In genomic region chr21:41985662-41986416, GRCh38 we compare ENCODE assay signal across 25 cellular contexts. TPM values are rescaled to one million over a fixed set of nuclear protein-coding genes. Genes with fewer than 3 reads are reported as not detected.
A peak's percentile ranks its signal among the peaks of the same experiment; 100 is the strongest.
DNase-seq lines count a peak whose midpoint lies in the region; ATAC-seq, FAIRE-seq and TF ChIP-seq lines count a peak whose summit lies in the region.
"Had no signal": no experiment of that assay in that cellular context is flagged by ENCODE, and none has a peak within 500 bp of the region (broad histone marks: within the 10 kb centered on the region; RNA-seq: fewer than 3 reads in every experiment).

No MANE protein-coding gene starts in this region.

- no peaks in the 10 kb centered on the region for H3K79me2 ChIP-seq in HepG2 (ENCODE audit: insufficient read depth, low read length)

- H3K36me3 ChIP-seq in right lobe of liver = peaks cover 0 to 2% (median 0%) of the 10 kb centered on the region in 4 donors
- peaks cover 0 to 4% of the 10 kb centered on the region in 2 experiments; a peak in 2 of 5 replicates for H3K36me3 ChIP-seq in HepG2 (replicated peaks in 1 of 2; ENCODE audit: control insufficient read depth in 1 of 2, insufficient read depth in 2 of 2, low read length in 2 of 2)
- H3K36me3 ChIP-seq in SJCRH30 = peaks cover 10% of the 10 kb centered on the region
- peaks cover 0 to 9% (median 5%) of the 10 kb centered on the region in 4 donors for H3K36me3 ChIP-seq in esophagus muscularis mucosa
- no peaks in the 10 kb centered on the region for H3K36me3 ChIP-seq in prostate gland

- TF ChIP-seq RAD21 in HepG2 (CRISPR knock-in tag; IDR thresholded peaks at IDR 0.05) = no peak

- ATAC-seq in right lobe of liver (peak in 3 of 4 donors; percentile 34 to 52 (median 48)), HepG2 (no peak), HG03565 (IDR thresholded peaks at IDR 0.05; ENCODE audit: unreplicated experiment) (no peak), GM18907 (IDR thresholded peaks at IDR 0.05; ENCODE audit: unreplicated experiment) (no peak), GM21367 (IDR thresholded peaks at IDR 0.05; ENCODE audit: unreplicated experiment) (no peak)
- ATAC-seq: A549, GM23338 had no signal

- WGBS in right lobe of liver (ENCODE audit: insufficient coverage, low coverage, low lambda C conversion rate, missing lambda C conversion rate) = 50% methylated on average over 5 of the region's 6 CpGs
- 91% methylated on average over 5 of the region's 6 CpGs for WGBS in HepG2 (ENCODE audit: low lambda C conversion rate)
- 86% methylated on average over 5 of the region's 6 CpGs for WGBS in esophagus muscularis mucosa
- WGBS in prostate gland = 24% methylated on average over 6 of the region's 6 CpGs

- intact Hi-C loops in right lobe of liver (cut with DNase I) (no loop called here), HepG2 (cut with micrococcal nuclease; ENCODE audit: unreplicated experiment) (no loop called here), esophagus muscularis mucosa (cut with DNase I) (no loop called here), prostate gland (cut with DNase I) (no loop called here)

- H3K27me3 ChIP-seq in right lobe of liver (no peaks in the 10 kb centered on the region), HepG2 (ENCODE audit: control insufficient read depth in 1 of 2, insufficient read depth in 2 of 2, low read length in 2 of 2) (no peaks in the 10 kb centered on the region; a peak in 1 of 5 replicates), SJCRH30 (no peaks in the 10 kb centered on the region), esophagus muscularis mucosa (no peaks in the 10 kb centered on the region), prostate gland (replicated peaks; ENCODE audit: insufficient read depth) (no peaks in the 10 kb centered on the region)
- H3K27me3 ChIP-seq: BE2C; BLaER1 treated with 17β-estradiol and CSF1 and Interleukin-3, amounts not matched to agents 10 nM and 100 nM had no signal

- no peaks in the 10 kb centered on the region for H4K20me1 ChIP-seq in HepG2 (ENCODE audit: insufficient read depth, low read length)
- H4K20me1 ChIP-seq: BLaER1 treated with 17β-estradiol and CSF1 and Interleukin-3, amounts not matched to agents 10 nM and 100 nM had no signal

- H3K4me1 ChIP-seq in right lobe of liver (peaks cover 0 to 9% (median 0%) of the 10 kb centered on the region in 4 donors), HepG2 (ENCODE audit: insufficient read depth, low read length) (no peaks in the 10 kb centered on the region), SJCRH30 (peaks cover 21% of the 10 kb centered on the region), esophagus muscularis mucosa (no peaks in the 10 kb centered on the region), prostate gland (replicated peaks) (peaks cover 6% of the 10 kb centered on the region)
- H3K4me1 ChIP-seq: A549; BE2C; BLaER1 treated with 17β-estradiol and CSF1 and Interleukin-3, amounts not matched to agents 10 nM and 100 nM; HAP-1 had no signal

- TF ChIP-seq CTCF in right lobe of liver (IDR thresholded peaks at IDR 0.05) = no peak
- TF ChIP-seq CTCF in HepG2 (CRISPR knock-in tag; IDR thresholded peaks at IDR 0.05) = no peak
- no peak for TF ChIP-seq CTCF in esophagus muscularis mucosa (IDR thresholded peaks at IDR 0.05)
- no peak for TF ChIP-seq CTCF in prostate gland (IDR thresholded peaks at IDR 0.05)

- no peak overlapping the region for H3K4me2 ChIP-seq in HepG2 (ENCODE audit: low read depth, low read length)
- H3K4me2 ChIP-seq: A549; BLaER1 treated with 17β-estradiol and CSF1 and Interleukin-3, amounts not matched to agents 10 nM and 100 nM; GM23338 had no signal

- no peaks in the 10 kb centered on the region for H3K9me3 ChIP-seq in right lobe of liver
- H3K9me3 ChIP-seq in HepG2 (ENCODE audit: low read length) = no peaks in the 10 kb centered on the region; the same call in 1 of the 2 replicates
- H3K9me3 ChIP-seq in SJCRH30 (replicated peaks) = no peaks in the 10 kb centered on the region
- no peaks in the 10 kb centered on the region for H3K9me3 ChIP-seq in esophagus muscularis mucosa
- H3K9me3 ChIP-seq in prostate gland = no peaks in the 10 kb centered on the region
- H3K9me3 ChIP-seq: A549, BE2C, HAP-1 had no signal

- H3K27ac ChIP-seq in right lobe of liver (no peak overlapping the region), HepG2 (ENCODE audit: extremely low read length, insufficient read depth, low read length) (no peak overlapping the region), SJCRH30 (peak overlapping the region; percentile 79), esophagus muscularis mucosa (replicated peaks in 1 of 4) (no peak overlapping the region), prostate gland (peak overlapping the region; percentile 21 to 51)
- H3K27ac ChIP-seq: A549; BLaER1 treated with 17β-estradiol and CSF1 and Interleukin-3, amounts not matched to agents 10 nM and 100 nM had no signal

- H3K4me3 ChIP-seq in right lobe of liver (no peak overlapping the region), HepG2 (replicated peaks in 1 of 3; ENCODE audit: insufficient read depth in 1 of 3, low read depth in 2 of 3, low read length in 3 of 3) (no peak overlapping the region), SJCRH30 (no peak overlapping the region), esophagus muscularis mucosa (no peak overlapping the region), prostate gland (no peak overlapping the region)
- H3K4me3 ChIP-seq: A549; BLaER1 treated with 17β-estradiol and CSF1 and Interleukin-3, amounts not matched to agents 10 nM and 100 nM; GM23338; HAP-1 had no signal

- no peak for FAIRE-seq in HepG2 (lab: Jason Lieb, UNC)
- FAIRE-seq: A549, GM12892, GM19239 had no signal

- no peak overlapping the region for H2AFZ ChIP-seq in HepG2 (ENCODE audit: low read length)
- H2AFZ ChIP-seq: GM23338 had no signal

- no TSS peak for BruUV-seq in HepG2 (replicated peaks; lab: Mats Ljungman, UMichigan)

- in situ Hi-C loops in HepG2 (cut with HindIII; ENCODE audit: extremely low pct_ligation_motif_present, low pct_unique_long_range_greater_than_20kb) = no loop called here

- H3K9ac ChIP-seq in HepG2 (ENCODE audit: insufficient read depth, low read depth, low read length) = no peak overlapping the region
- H3K9ac ChIP-seq: BLaER1 treated with 17β-estradiol and CSF1 and Interleukin-3, amounts not matched to agents 10 nM and 100 nM had no signal

- TF ChIP-seq EP300 in HepG2 (IDR thresholded peaks at IDR 0.05; ENCODE audit: low read depth in 2 of 2, low read length in 2 of 2) (no peak), HepG2 (CRISPR knock-in tag; IDR thresholded peaks at IDR 0.05; ENCODE audit: borderline replicate concordance) (no peak), esophagus muscularis mucosa (IDR thresholded peaks at IDR 0.05) (no peak)

- no peak for TF ChIP-seq POLR2A in right lobe of liver (IDR thresholded peaks at IDR 0.05)
- no peak for TF ChIP-seq POLR2A in HepG2 (IDR thresholded peaks at IDR 0.05; ENCODE audit: insufficient read depth in 1 of 2, low read depth in 2 of 2, low read length in 2 of 2)
- no peak for TF ChIP-seq POLR2A in esophagus muscularis mucosa (IDR thresholded peaks at IDR 0.05; ENCODE audit: low read depth)
- no peak for TF ChIP-seq POLR2A in prostate gland (IDR thresholded peaks at IDR 0.05)

- POLR2A ChIA-PET in HepG2 (lab: Yijun Ruan, JAX) = no interaction called here

- CTCF ChIA-PET in HepG2 (lab: Yijun Ruan, JAX; ENCODE audit: low intra/inter-chr PET ratio, low total read pairs) = no interaction called here

- no peak for DNase-seq in right lobe of liver
- DNase-seq in HepG2 (ENCODE audit: low spot score) = no peak
- DNase-seq in SJCRH30 = peak; percentile 51 to 86
- peak; percentile 78 for DNase-seq in esophagus muscularis mucosa (ENCODE audit: extremely low spot score)
- DNase-seq in prostate gland (ENCODE audit: low spot score) = peak; percentile 56
- DNase-seq: 8988T; ACHN; AML-193; BE2C; Calu3; CD4-positive, alpha-beta memory T cell; COR-L47; DMS53; DMS79 treated with DMSO at 0.1 percent for 48 hours; GF-D8; HFFc6 had no signal

RNA-seq across cellular contexts. Expression of gene ZBTB21, which starts 24.3 kb away (rescaled TPM):
- 10 to 100 TPM in 4 of 6 experiments, 1 to 10 TPM in 2; 3.0 to 28.5 (median 11.2) TPM for total RNA-seq in right lobe of liver
- total RNA-seq in HepG2 (2016; rRNA removed; fragmentation: Illumina TruSeq; extraction: Trizol) = 6.1 and 7.7 TPM in 2 replicates
- total RNA-seq in HepG2 (2016; cell fraction: cytosol; rRNA removed; fragmentation: Illumina TruSeq; extraction: Trizol; ENCODE audit: low read depth) = 0.97 and 1.3 TPM in 2 replicates
- total RNA-seq in HepG2 (2016; cell fraction: insoluble cytoplasmic fraction; rRNA removed; fragmentation: Illumina TruSeq; extraction: Trizol) = 5.5 and 8.3 TPM in 2 replicates
- total RNA-seq in HepG2 (2016; cell fraction: membrane; rRNA removed; fragmentation: Illumina TruSeq; extraction: Trizol) = 3.0 and 3.4 TPM in 2 replicates
- 8.5 and 10.3 TPM in 2 replicates for total RNA-seq in HepG2 (2016; cell fraction: nucleus; rRNA removed; fragmentation: Illumina TruSeq; extraction: Trizol)
- 2.5 and 4.5 TPM in 2 replicates for polyA plus RNA-seq in HepG2 (2011; rRNA removed)
- 1.6 and 2.3 TPM in 2 replicates for polyA plus RNA-seq in HepG2 (2011; cell fraction: cytosol; rRNA removed)
- polyA plus RNA-seq in HepG2 (2011; cell fraction: nucleus; rRNA removed) = 4.3 and 8.3 TPM in 2 replicates
- 3.7 and 5.1 TPM in 2 replicates for polyA plus RNA-seq in HepG2 (2012)
- polyA plus RNA-seq in HepG2 (2016; cell fraction: cytosol; fragmentation: Illumina TruSeq; extraction: Trizol; ENCODE audit: low read depth) = 0.25 TPM in 2 replicates
- polyA plus RNA-seq in HepG2 (2016; cell fraction: insoluble cytoplasmic fraction; fragmentation: Illumina TruSeq; extraction: Trizol; ENCODE audit: low read depth) = 5.7 and 5.8 TPM in 2 replicates
- 0.60 and 0.90 TPM in 2 replicates for polyA plus RNA-seq in HepG2 (2016; cell fraction: membrane; fragmentation: Illumina TruSeq; extraction: Trizol; ENCODE audit: low read depth)
- polyA plus RNA-seq in HepG2 (2016; cell fraction: nucleus; fragmentation: Illumina TruSeq; extraction: Trizol; ENCODE audit: insufficient read depth, low read depth) = 8.0 and 9.0 TPM in 2 replicates
- 6.1 and 21.7 TPM in 2 replicates for polyA minus RNA-seq in HepG2 (2011; rRNA and poly(A)+ RNA removed; ENCODE audit: low replicate concordance)
- polyA minus RNA-seq in HepG2 (2011; cell fraction: cytosol; rRNA and poly(A)+ RNA removed) = 4.0 and 6.0 TPM in 2 replicates
- 14.5 and 16.0 TPM in 2 replicates for polyA minus RNA-seq in HepG2 (2011; cell fraction: nucleus; rRNA and poly(A)+ RNA removed)
- 20.5 and 25.7 TPM in 2 replicates for total RNA-seq in SJCRH30 (2014; rRNA removed; shearing (Covaris generic))
- total RNA-seq in esophagus muscularis mucosa = 10 to 100 TPM in 1 of 4 donors, 1 to 10 TPM in 3; 5.9 to 15.1 (median 9.2) TPM
- 10 to 100 TPM; 12.3 to 13.6 TPM for total RNA-seq in prostate gland

RNA-seq across cellular contexts. Expression of gene C2CD2, which starts 32.0 kb away (rescaled TPM):
- total RNA-seq in right lobe of liver (10 to 100 TPM in 1 of 6 experiments, 1 to 10 TPM in 5; 7.3 to 11.4 (median 8.3) TPM), HepG2 (2016; rRNA removed; fragmentation: Illumina TruSeq; extraction: Trizol) (10.4 and 12.5 TPM in 2 replicates), esophagus muscularis mucosa (10 to 100 TPM; 11.6 to 25.3 (median 18.9) TPM), prostate gland (10 to 100 TPM; 27.3 to 30.5 TPM)
- 7.3 and 11.5 TPM in 2 replicates for total RNA-seq in HepG2 (2016; cell fraction: cytosol; rRNA removed; fragmentation: Illumina TruSeq; extraction: Trizol; ENCODE audit: low read depth)
- total RNA-seq in HepG2 (2016; cell fraction: insoluble cytoplasmic fraction; rRNA removed; fragmentation: Illumina TruSeq; extraction: Trizol) = 10.9 and 12.2 TPM in 2 replicates
- 9.5 and 12.2 TPM in 2 replicates for total RNA-seq in HepG2 (2016; cell fraction: membrane; rRNA removed; fragmentation: Illumina TruSeq; extraction: Trizol)
- total RNA-seq in HepG2 (2016; cell fraction: nucleus; rRNA removed; fragmentation: Illumina TruSeq; extraction: Trizol) = 14.5 and 19.4 TPM in 2 replicates
- polyA plus RNA-seq in HepG2 (2011; rRNA removed) = 19.5 and 19.7 TPM in 2 replicates
- polyA plus RNA-seq in HepG2 (2011; cell fraction: cytosol; rRNA removed) = 11.6 and 12.9 TPM in 2 replicates
- 29.5 and 36.3 TPM in 2 replicates for polyA plus RNA-seq in HepG2 (2011; cell fraction: nucleus; rRNA removed)
- 8.1 and 8.7 TPM in 2 replicates for polyA plus RNA-seq in HepG2 (2012)
- 1.3 and 1.9 TPM in 2 replicates for polyA plus RNA-seq in HepG2 (2016; cell fraction: cytosol; fragmentation: Illumina TruSeq; extraction: Trizol; ENCODE audit: low read depth)
- 7.6 and 8.0 TPM in 2 replicates for polyA plus RNA-seq in HepG2 (2016; cell fraction: insoluble cytoplasmic fraction; fragmentation: Illumina TruSeq; extraction: Trizol; ENCODE audit: low read depth)
- 3.9 and 4.6 TPM in 2 replicates for polyA plus RNA-seq in HepG2 (2016; cell fraction: membrane; fragmentation: Illumina TruSeq; extraction: Trizol; ENCODE audit: low read depth)
- polyA plus RNA-seq in HepG2 (2016; cell fraction: nucleus; fragmentation: Illumina TruSeq; extraction: Trizol; ENCODE audit: insufficient read depth, low read depth) = 22.5 and 23.5 TPM in 2 replicates
- 80.5 and 82.8 TPM in 2 replicates for polyA minus RNA-seq in HepG2 (2011; rRNA and poly(A)+ RNA removed; ENCODE audit: low replicate concordance)
- polyA minus RNA-seq in HepG2 (2011; cell fraction: cytosol; rRNA and poly(A)+ RNA removed) = 15.5 and 21.5 TPM in 2 replicates
- 34.5 and 38.3 TPM in 2 replicates for polyA minus RNA-seq in HepG2 (2011; cell fraction: nucleus; rRNA and poly(A)+ RNA removed)
- 14.1 and 14.5 TPM in 2 replicates for total RNA-seq in SJCRH30 (2014; rRNA removed; shearing (Covaris generic))

Comparison
In these comparisons a context has a peak if more than half of its experiments do, and no peak if none do; other contexts are left out.
1. ATAC-seq: peak in right lobe of liver (3 of 4); none in HepG2 (single experiment), HG03565 (single experiment), GM18907 (single experiment) and GM21367 (single experiment).
2. DNase-seq: peak in SJCRH30 (2 of 2), esophagus muscularis mucosa (single experiment) and prostate gland (single experiment); none in right lobe of liver (0 of 3) and HepG2 (single experiment).
3. H3K27ac ChIP-seq: peak in SJCRH30 (single experiment) and prostate gland (2 of 2); none in right lobe of liver (0 of 3), HepG2 (single experiment) and esophagus muscularis mucosa (0 of 4).